38 cellular contexts compared by ENCODE assay signal in the genomic region with DNA sequence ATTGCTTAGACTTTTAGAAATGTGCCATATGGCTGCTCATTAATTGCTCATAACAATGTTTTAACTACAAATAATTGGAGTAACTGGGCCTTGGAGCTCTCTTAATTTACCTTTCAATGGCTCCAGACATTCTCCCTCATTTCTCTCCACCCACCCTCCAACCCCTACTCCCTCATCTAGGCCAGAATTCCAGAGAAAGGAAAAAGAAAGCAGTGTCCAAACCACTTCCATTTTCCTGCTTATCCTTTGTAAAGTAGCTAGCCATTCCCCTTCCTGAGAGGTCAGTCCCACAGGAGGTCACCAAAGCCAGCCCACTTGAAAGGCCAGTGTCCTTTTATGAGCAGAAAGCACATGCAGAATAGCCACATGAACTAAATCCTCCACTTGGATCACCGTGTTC.
"Had no signal": no experiment of that assay in that cellular context is flagged by ENCODE, and none has a peak within 500 bp of the region (broad histone marks: within the 10 kb centered on the region; RNA-seq: fewer than 3 reads in every experiment).

No MANE protein-coding gene starts in this region.

- H3K27ac ChIP-seq: Peyer's patch, SJSA1 had no signal

- H3K4me3 ChIP-seq: MG63, Peyer's patch, SJSA1 had no signal

- H3K36me3 ChIP-seq: MG63, Peyer's patch, SJSA1 had no signal

- ATAC-seq: activated naive CD8-positive, alpha-beta T cell treated with anti-CD3 and anti-CD28 coated beads, Interleukin-2, amount 50 U/mL, for 24 hours; PC-3 had no signal

- H3K4me1 Mint-ChIP-seq: activated B cell treated with CpG ODN at 0.5 μM for 24 hours; activated naive CD4-positive, alpha-beta T cell treated with anti-CD3 and anti-CD28 coated beads, Interleukin-2, amount 10 ng/mL, durations not matched to agents 7 days and 5 days; activated naive CD8-positive, alpha-beta T cell treated with anti-CD3 and anti-CD28 coated beads, Interleukin-2, amount 50 U/mL, for 24 hours had no signal

- H3K27me3 Mint-ChIP-seq: activated B cell treated with CpG ODN at 0.5 μM for 24 hours; activated CD4-positive, alpha-beta memory T cell treated with anti-CD3 and anti-CD28 coated beads for 36 hours; activated naive CD4-positive, alpha-beta T cell treated with anti-CD3 and anti-CD28 coated beads, Interleukin-2, amount 10 ng/mL, durations not matched to agents 7 days and 5 days; activated naive CD8-positive, alpha-beta T cell; activated naive CD8-positive, alpha-beta T cell treated with anti-CD3 and anti-CD28 coated beads, Interleukin-2, amount 50 U/mL, for 24 hours; brain had no signal

- H3K4me2 ChIP-seq: SK-N-SH had no signal

- H3K36me3 Mint-ChIP-seq: activated CD4-positive, alpha-beta memory T cell treated with anti-CD3 and anti-CD28 coated beads for 36 hours; activated naive CD4-positive, alpha-beta T cell treated with anti-CD3 and anti-CD28 coated beads, Interleukin-2, amount 10 ng/mL, durations not matched to agents 7 days and 5 days; activated naive CD8-positive, alpha-beta T cell; brain had no signal

- H3K27me3 ChIP-seq: MG63, Peyer's patch, SJSA1 had no signal

- H3K9me3 Mint-ChIP-seq: activated naive CD4-positive, alpha-beta T cell treated with anti-CD3 and anti-CD28 coated beads, Interleukin-2, amount 10 ng/mL, durations not matched to agents 7 days and 5 days; activated naive CD8-positive, alpha-beta T cell treated with anti-CD3 and anti-CD28 coated beads, Interleukin-2, amount 50 U/mL, for 24 hours; brain; T-helper 2 cell treated with Interferon-gamma antibody and Interleukin-4, amounts not matched to agents 5 μg/mL and 100 μg/mL, for 36 hours had no signal

- H3K9ac ChIP-seq: SK-N-SH had no signal

- H3K4me3 Mint-ChIP-seq: activated B cell treated with CpG ODN at 0.5 μM for 24 hours; activated CD4-positive, alpha-beta memory T cell treated with anti-CD3 and anti-CD28 coated beads for 36 hours; activated naive CD4-positive, alpha-beta T cell treated with anti-CD3 and anti-CD28 coated beads, Interleukin-2, amount 10 ng/mL, durations not matched to agents 7 days and 5 days; activated naive CD8-positive, alpha-beta T cell; activated naive CD8-positive, alpha-beta T cell treated with anti-CD3 and anti-CD28 coated beads, Interleukin-2, amount 50 U/mL, for 24 hours; brain; T-helper 1 cell treated with Interleukin-12 subunit alpha and Interleukin-12 subunit beta and Interleukin-4 antibody, amounts not matched to agents 30 μg/mL and 1 μg/mL, for 36 hours; T-helper 2 cell treated with Interferon-gamma antibody and Interleukin-4, amounts not matched to agents 5 μg/mL and 100 μg/mL, for 36 hours had no signal

- H3K9me3 ChIP-seq: MG63, Peyer's patch, SJSA1, SK-N-SH had no signal

- DNase-seq: activated B cell treated with CpG ODN at 0.5 μM for 24 hours; activated CD4-positive, alpha-beta memory T cell treated with anti-CD3 and anti-CD28 coated beads for 36 hours; activated CD4-positive, alpha-beta T cell treated with anti-CD3 and anti-CD28 coated beads for 4 hours; activated CD4-positive, alpha-beta T cell treated with anti-CD3 and anti-CD28 coated beads, Interleukin-2, amount 50 U/mL, for 1 hour; activated CD4-positive, CD25-positive, alpha-beta regulatory T cell treated with anti-CD3 and anti-CD28 coated beads, Interleukin-2, amount 50 U/mL, for 72 hours; activated CD8-positive, alpha-beta memory T cell treated with anti-CD3 and anti-CD28 coated beads, Interleukin-2, amount 50 U/mL, for 4 hours; activated effector memory CD4-positive, alpha-beta T cell treated with Interleukin-2 at 50 U/mL for 16 hours; activated naive CD4-positive, alpha-beta T cell treated with anti-CD3 and anti-CD28 coated beads, Interleukin-2, amount 10 ng/mL, durations not matched to agents 7 days and 5 days; activated naive CD8-positive, alpha-beta T cell treated with anti-CD3 and anti-CD28 coated beads, Interleukin-2, amount 50 U/mL, for 24 hours; activated T-cell treated with anti-CD3 and anti-CD28 coated beads for 4 hours; activated T-cell treated with anti-CD3 and anti-CD28 coated beads, Interleukin-2, amount 50 U/mL, for 48 hours; anterior cingulate cortex; caudate nucleus; cerebellar nuclear complex; Kasumi-1; KG1; MG63; NCI-H1048; NCI-H1105 treated with DMSO at 0.1 percent for 48 hours; NCI-H1436; NCI-H187; NCI-H2029 treated with DMSO at 0.1 percent for 48 hours; NCI-H2107; NCI-H2171; NCI-H510A; NCI-H748 treated with DMSO at 0.1 percent for 48 hours; NK-92 treated with Interleukin-12 subunit alpha and Interleukin-12 subunit beta, amount 100 ng/mL, for 24 hours; PC-3; Peyer's patch; RPMI8226; SHP77 treated with DMSO at 0.1 percent for 48 hours; SK-N-SH had no signal

- H3K4me1 ChIP-seq: Peyer's patch, SJSA1 had no signal

- FAIRE-seq: bronchial epithelial cell had no signal
